In genomic region chr10:60611291-60611747, GRCh38 we compare ENCODE assay signal across 9 cellular contexts.
DNase-seq lines count a peak whose midpoint lies in the region; ATAC-seq and TF ChIP-seq lines count a peak whose summit lies in the region.
"Had no signal": no experiment of that assay in that cellular context is flagged by ENCODE, and none has a peak within 500 bp of the region (broad histone marks: within the 10 kb centered on the region; RNA-seq: fewer than 3 reads in every experiment).

No MANE protein-coding gene starts in this region.

- intact Hi-C loops in mucosa of descending colon (cut with DNase I, micrococcal nuclease) = no loop called here

- H3K4me1 ChIP-seq in HUES48 (ENCODE audit: control insufficient read depth, insufficient read depth, low read length) (peaks cover 4% of the 10 kb centered on the region; the same call in 1 of the 2 replicates), mucosa of descending colon (ENCODE audit: low read depth) (no peaks in the 10 kb centered on the region)

- no peaks in the 10 kb centered on the region for H3K4me1 Mint-ChIP-seq in endothelial cell (ENCODE audit: unreplicated experiment)

- no peaks in the 10 kb centered on the region for H3K27me3 Mint-ChIP-seq in endothelial cell (ENCODE audit: unreplicated experiment)

- ATAC-seq in mucosa of descending colon = peak; percentile 81
- no peak for ATAC-seq in HG03520 (IDR thresholded peaks at IDR 0.05; ENCODE audit: unreplicated experiment)
- no peak for ATAC-seq in HG03378 (IDR thresholded peaks at IDR 0.05; ENCODE audit: unreplicated experiment)

- H3K27ac Mint-ChIP-seq in endothelial cell (ENCODE audit: unreplicated experiment) = no peak overlapping the region

- peak; percentile 12 for DNase-seq in AG08396 (ENCODE audit: low spot score)
- DNase-seq in astrocyte of the spinal cord (ENCODE audit: low read depth, low spot score) = peak; percentile 80
- no peak for DNase-seq in mucosa of descending colon
- no peak for DNase-seq in endothelial cell (ENCODE audit: low spot score)
- no peak for DNase-seq in activated effector memory CD4-positive, alpha-beta T cell treated with Interleukin-2 at 50 U/mL for 16 hours
- DNase-seq: NCI-H1105 had no signal

- no peaks in the 10 kb centered on the region for H3K27me3 ChIP-seq in HUES48 (ENCODE audit: control insufficient read depth, insufficient read depth, low read length)

- no peaks in the 10 kb centered on the region for H3K36me3 Mint-ChIP-seq in endothelial cell (ENCODE audit: low read depth, unreplicated experiment)

- H3K9me3 Mint-ChIP-seq in endothelial cell (ENCODE audit: unreplicated experiment) = no peaks in the 10 kb centered on the region

- H3K27ac ChIP-seq in HUES48 (ENCODE audit: low read depth, low read length) = peak overlapping the region; percentile 19

- TF ChIP-seq CTCF in astrocyte of the spinal cord (IDR thresholded peaks at IDR 0.05; ENCODE audit: low read depth, low read length) (no peak), mucosa of descending colon (IDR thresholded peaks at IDR 0.05) (no peak), endothelial cell (IDR thresholded peaks at IDR 0.05; ENCODE audit: unreplicated experiment) (no peak)

- in situ Hi-C loops in astrocyte of the spinal cord (cut with HindIII; ENCODE audit: low sequenced_read_pairs) = no loop called here

- H3K36me3 ChIP-seq in HUES48 (ENCODE audit: control insufficient read depth, insufficient read depth, low read length) (no peaks in the 10 kb centered on the region), mucosa of descending colon (ENCODE audit: low read depth) (no peaks in the 10 kb centered on the region)

- H3K4me3 ChIP-seq in HUES48 (ENCODE audit: low read depth, low read length) (no peak overlapping the region), astrocyte of the spinal cord (ENCODE audit: low read depth, low read length) (no peak overlapping the region), mucosa of descending colon (no peak overlapping the region)

- H3K9me3 ChIP-seq in HUES48 (ENCODE audit: control insufficient read depth, insufficient read depth, low read length) (no peaks in the 10 kb centered on the region), mucosa of descending colon (no peaks in the 10 kb centered on the region)

- H3K4me3 Mint-ChIP-seq in endothelial cell (ENCODE audit: unreplicated experiment) = no peak overlapping the region

- H3K9ac ChIP-seq in HUES48 (ENCODE audit: low read depth, low read length) = no peak overlapping the region

Comparison
In these comparisons a context has a peak if more than half of its experiments do, and no peak if none do; other contexts are left out.
1. DNase-seq: peak in AG08396 (single experiment) and astrocyte of the spinal cord (single experiment); none in mucosa of descending colon (0 of 3), endothelial cell (single experiment) and activated effector memory CD4-positive, alpha-beta T cell treated with Interleukin-2 at 50 U/mL for 16 hours (single experiment).